36 cellular contexts compared by ENCODE assay signal in the genomic region with DNA sequence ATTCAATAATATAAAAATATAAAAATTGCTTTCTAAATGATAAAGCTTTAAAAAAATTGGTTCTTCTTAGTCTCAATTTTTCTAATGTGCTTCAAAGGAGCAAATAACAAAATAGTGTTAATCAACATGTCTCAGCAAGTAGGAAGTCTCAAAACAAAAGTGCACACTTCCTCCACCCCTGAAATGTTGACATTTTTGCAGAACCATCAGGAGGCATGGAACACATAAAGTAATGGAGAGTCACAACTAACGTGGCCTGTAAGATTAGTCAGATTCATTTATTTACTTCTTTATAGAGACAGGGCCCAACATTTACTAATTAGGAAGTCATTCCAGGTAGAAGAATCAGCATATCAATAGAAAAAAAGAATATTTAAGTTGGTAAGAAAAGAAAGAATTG. TPM values are rescaled to one million over a fixed set of nuclear protein-coding genes. Genes with fewer than 3 reads are reported as not detected.
"Had no signal": no experiment of that assay in that cellular context is flagged by ENCODE, and none has a peak within 500 bp of the region (broad histone marks: within the 10 kb centered on the region; RNA-seq: fewer than 3 reads in every experiment).

No MANE protein-coding gene starts in this region.

- FAIRE-seq: K562 had no signal

- DNase-seq: activated CD4-positive, alpha-beta memory T cell treated with anti-CD3 and anti-CD28 coated beads, Interleukin-2, amount 10 ng/mL, durations not matched to agents 7 days and 5 days; activated CD4-positive, alpha-beta T cell treated with anti-CD3 and anti-CD28 coated beads for 1 hour; activated CD4-positive, alpha-beta T cell treated with anti-CD3 and anti-CD28 coated beads for 48 hours; activated CD4-positive, CD25-positive, alpha-beta regulatory T cell; activated CD8-positive, alpha-beta memory T cell treated with anti-CD3 and anti-CD28 coated beads for 24 hours; activated CD8-positive, alpha-beta memory T cell treated with anti-CD3 and anti-CD28 coated beads, Interleukin-2, amount 10 ng/mL, durations not matched to agents 7 days and 5 days; activated CD8-positive, alpha-beta memory T cell treated with anti-CD3 and anti-CD28 coated beads, Interleukin-2, amount 50 U/mL, for 48 hours; activated effector memory CD4-positive, alpha-beta T cell treated with anti-CD3 and anti-CD28 coated beads, Interleukin-2, amount 50 U/mL, for 16 hours; activated naive CD4-positive, alpha-beta T cell; activated naive CD4-positive, alpha-beta T cell treated with anti-CD3 and anti-CD28 coated beads, Interleukin-2, amount 50 U/mL, for 16 hours; activated naive CD8-positive, alpha-beta T cell treated with anti-CD3 and anti-CD28 coated beads for 36 hours; activated T-cell treated with anti-CD3 and anti-CD28 coated beads, Interleukin-2, amount 50 U/mL, for 48 hours; amniotic stem cell; aorta; brain microvascular endothelial cell; NCI-H1092 treated with DMSO at 0.1 percent for 48 hours; NCI-H1417; NCI-H1930; NCI-H2081 treated with DMSO at 0.1 percent for 48 hours; NCI-H226; NCI-H446 treated with DMSO at 0.1 percent for 48 hours; NCI-H524; NCI-H69; OCI-M1; SHP77; SJCRH30; T1000; WERI-Rb-1 had no signal

- H3K27me3 ChIP-seq: brain microvascular endothelial cell, cardiac muscle cell, SJCRH30 had no signal

- H3K4me1 Mint-ChIP-seq: activated CD4-positive, alpha-beta memory T cell treated with anti-CD3 and anti-CD28 coated beads, Interleukin-2, amount 10 ng/mL, durations not matched to agents 7 days and 5 days; activated CD8-positive, alpha-beta memory T cell treated with anti-CD3 and anti-CD28 coated beads, Interleukin-2, amount 10 ng/mL, durations not matched to agents 7 days and 5 days; activated naive CD8-positive, alpha-beta T cell treated with anti-CD3 and anti-CD28 coated beads for 36 hours; activated T-helper 17 cell treated with anti-CD3 and anti-CD28 coated beads, Interleukin-2, amount 50 U/mL, for 72 hours; central memory CD8-positive, alpha-beta T cell had no signal

- H3K4me3 ChIP-seq: cardiac muscle cell, K562, SJCRH30, SK-N-MC had no signal

- H3K4me1 ChIP-seq: SJCRH30 had no signal

- H3K27me3 Mint-ChIP-seq: activated CD4-positive, alpha-beta memory T cell treated with anti-CD3 and anti-CD28 coated beads, Interleukin-2, amount 10 ng/mL, durations not matched to agents 7 days and 5 days had no signal

- H3K27ac Mint-ChIP-seq: activated CD4-positive, alpha-beta memory T cell treated with anti-CD3 and anti-CD28 coated beads, Interleukin-2, amount 10 ng/mL, durations not matched to agents 7 days and 5 days; activated CD8-positive, alpha-beta memory T cell treated with anti-CD3 and anti-CD28 coated beads, Interleukin-2, amount 10 ng/mL, durations not matched to agents 7 days and 5 days; activated naive CD8-positive, alpha-beta T cell treated with anti-CD3 and anti-CD28 coated beads for 36 hours; activated T-helper 17 cell treated with anti-CD3 and anti-CD28 coated beads, Interleukin-2, amount 50 U/mL, for 72 hours had no signal

- H3K9me3 Mint-ChIP-seq: activated CD4-positive, alpha-beta memory T cell treated with anti-CD3 and anti-CD28 coated beads, Interleukin-2, amount 10 ng/mL, durations not matched to agents 7 days and 5 days; activated naive CD8-positive, alpha-beta T cell treated with anti-CD3 and anti-CD28 coated beads for 36 hours; activated T-helper 17 cell treated with anti-CD3 and anti-CD28 coated beads, Interleukin-2, amount 50 U/mL, for 72 hours; central memory CD8-positive, alpha-beta T cell had no signal

- H3K36me3 Mint-ChIP-seq: activated CD8-positive, alpha-beta memory T cell treated with anti-CD3 and anti-CD28 coated beads, Interleukin-2, amount 10 ng/mL, durations not matched to agents 7 days and 5 days; activated naive CD8-positive, alpha-beta T cell treated with anti-CD3 and anti-CD28 coated beads for 36 hours had no signal

- H3K4me3 Mint-ChIP-seq: activated CD4-positive, alpha-beta memory T cell treated with anti-CD3 and anti-CD28 coated beads, Interleukin-2, amount 10 ng/mL, durations not matched to agents 7 days and 5 days; activated CD8-positive, alpha-beta memory T cell treated with anti-CD3 and anti-CD28 coated beads, Interleukin-2, amount 10 ng/mL, durations not matched to agents 7 days and 5 days; activated naive CD8-positive, alpha-beta T cell treated with anti-CD3 and anti-CD28 coated beads for 36 hours; activated T-helper 17 cell treated with anti-CD3 and anti-CD28 coated beads, Interleukin-2, amount 50 U/mL, for 72 hours; central memory CD8-positive, alpha-beta T cell had no signal

- H3K27ac ChIP-seq: brain microvascular endothelial cell, cardiac muscle cell, SJCRH30, SK-N-MC, WERI-Rb-1 had no signal

- ATAC-seq: activated CD8-positive, alpha-beta memory T cell treated with anti-CD3 and anti-CD28 coated beads, Interleukin-2, amount 10 ng/mL, durations not matched to agents 7 days and 5 days; activated T-helper 17 cell treated with anti-CD3 and anti-CD28 coated beads, Interleukin-2, amount 50 U/mL, for 72 hours; K562 had no signal

- H3K36me3 ChIP-seq: brain microvascular endothelial cell, cardiac muscle cell, SJCRH30, WERI-Rb-1 had no signal

- H3K9me3 ChIP-seq: SJCRH30 had no signal

RNA-seq across cellular contexts. Expression of gene FMO2, which starts 34.9 kb away (rescaled TPM):
- total RNA-seq: activated CD4-positive, alpha-beta memory T cell treated with anti-CD3 and anti-CD28 coated beads, Interleukin-2, amount 10 ng/mL, durations not matched to agents 7 days and 5 days; activated CD8-positive, alpha-beta memory T cell treated with anti-CD3 and anti-CD28 coated beads, Interleukin-2, amount 10 ng/mL, durations not matched to agents 7 days and 5 days; activated naive CD8-positive, alpha-beta T cell treated with anti-CD3 and anti-CD28 coated beads for 36 hours; activated T-helper 17 cell treated with anti-CD3 and anti-CD28 coated beads, Interleukin-2, amount 50 U/mL, for 72 hours; cardiac muscle cell; K562; M059J; SJCRH30; T-helper 1 cell treated with Interleukin-12 subunit alpha and Interleukin-12 subunit beta and Interleukin-4 antibody, amounts not matched to agents 30 ng/mL and 1 ng/mL, for 36 hours; T-helper 2 cell treated with Interferon-gamma antibody and Interleukin-4, amounts not matched to agents 100 ng/mL and 5 ng/mL, for 36 hours had no signal

RNA-seq across cellular contexts. Expression of gene FMO3, which starts 59.5 kb away (rescaled TPM):
- total RNA-seq: activated CD4-positive, alpha-beta memory T cell treated with anti-CD3 and anti-CD28 coated beads, Interleukin-2, amount 10 ng/mL, durations not matched to agents 7 days and 5 days; activated CD8-positive, alpha-beta memory T cell treated with anti-CD3 and anti-CD28 coated beads, Interleukin-2, amount 10 ng/mL, durations not matched to agents 7 days and 5 days; activated naive CD8-positive, alpha-beta T cell treated with anti-CD3 and anti-CD28 coated beads for 36 hours; activated T-helper 17 cell treated with anti-CD3 and anti-CD28 coated beads, Interleukin-2, amount 50 U/mL, for 72 hours; cardiac muscle cell; K562; M059J; SJCRH30; T-helper 1 cell treated with Interleukin-12 subunit alpha and Interleukin-12 subunit beta and Interleukin-4 antibody, amounts not matched to agents 30 ng/mL and 1 ng/mL, for 36 hours; T-helper 2 cell treated with Interferon-gamma antibody and Interleukin-4, amounts not matched to agents 100 ng/mL and 5 ng/mL, for 36 hours had no signal
